Comparison of ENCODE assay signal across 17 cellular contexts in genomic region chr12:127600211-127600610, GRCh38.
"Had no signal": no experiment of that assay in that cellular context is flagged by ENCODE, and none has a peak within 500 bp of the region (broad histone marks: within the 10 kb centered on the region; RNA-seq: fewer than 3 reads in every experiment).

No MANE protein-coding gene starts in this region.

- H3K4me1 ChIP-seq: gastroesophageal sphincter, left lung had no signal

- ATAC-seq: activated CD8-positive, alpha-beta memory T cell treated with anti-CD3 and anti-CD28 coated beads, Interleukin-2, amount 10 ng/mL, durations not matched to agents 7 days and 5 days; gastroesophageal sphincter; left lung; naive thymus-derived CD8-positive, alpha-beta T cell; stimulated activated effector memory CD8-positive, alpha-beta T cell treated with anti-CD3 and anti-CD28 coated beads, Interleukin-12 subunit alpha, Interleukin-12 subunit beta, amount 100 ng/mL, for 72 hours had no signal

- DNase-seq: activated CD4-positive, alpha-beta T cell treated with anti-CD3 and anti-CD28 coated beads for 1 hour; activated CD4-positive, alpha-beta T cell treated with anti-CD3 and anti-CD28 coated beads, Interleukin-2, amount 50 U/mL, for 48 hours; activated CD8-positive, alpha-beta memory T cell treated with anti-CD3 and anti-CD28 coated beads, Interleukin-2, amount 10 ng/mL, durations not matched to agents 7 days and 5 days; activated naive CD4-positive, alpha-beta T cell treated with anti-CD3 and anti-CD28 coated beads, Interleukin-2, amount 10 ng/mL, durations not matched to agents 7 days and 5 days; activated T-cell treated with anti-CD3 and anti-CD28 coated beads, Interleukin-2, amount 50 U/mL, for 24 hours; dermis blood vessel endothelial cell; kidney; left lung; mammary epithelial cell; naive thymus-derived CD8-positive, alpha-beta T cell; stimulated activated CD4-positive, alpha-beta T cell treated with anti-CD3 and anti-CD28 coated beads, Interleukin-12 subunit alpha, Interleukin-12 subunit beta, amount 100 ng/mL, for 4 hours; stimulated activated CD4-positive, alpha-beta T cell treated with anti-CD3 and anti-CD28 coated beads, Interleukin-2, amount 100 ng/mL, for 24 hours had no signal

- H3K27ac Mint-ChIP-seq: activated CD8-positive, alpha-beta memory T cell treated with anti-CD3 and anti-CD28 coated beads, Interleukin-2, amount 10 ng/mL, durations not matched to agents 7 days and 5 days; activated naive CD4-positive, alpha-beta T cell treated with anti-CD3 and anti-CD28 coated beads, Interleukin-2, amount 10 ng/mL, durations not matched to agents 7 days and 5 days; activated T-cell treated with anti-CD3 and anti-CD28 coated beads, Interleukin-2, amount 50 U/mL, for 24 hours; naive thymus-derived CD8-positive, alpha-beta T cell; stimulated activated effector memory CD8-positive, alpha-beta T cell treated with anti-CD3 and anti-CD28 coated beads, Interleukin-12 subunit alpha, Interleukin-12 subunit beta, amount 100 ng/mL, for 72 hours had no signal

- H3K9me3 Mint-ChIP-seq: activated T-cell treated with anti-CD3 and anti-CD28 coated beads, Interleukin-2, amount 50 U/mL, for 24 hours had no signal

- H3K27me3 Mint-ChIP-seq: activated CD8-positive, alpha-beta memory T cell treated with anti-CD3 and anti-CD28 coated beads, Interleukin-2, amount 10 ng/mL, durations not matched to agents 7 days and 5 days; activated naive CD4-positive, alpha-beta T cell treated with anti-CD3 and anti-CD28 coated beads, Interleukin-2, amount 10 ng/mL, durations not matched to agents 7 days and 5 days; activated T-cell treated with anti-CD3 and anti-CD28 coated beads, Interleukin-2, amount 50 U/mL, for 24 hours; naive thymus-derived CD8-positive, alpha-beta T cell had no signal

- H3K9me3 ChIP-seq: ascending aorta, gastroesophageal sphincter, left lung, neutrophil had no signal

- H3K4me1 Mint-ChIP-seq: activated CD8-positive, alpha-beta memory T cell treated with anti-CD3 and anti-CD28 coated beads, Interleukin-2, amount 10 ng/mL, durations not matched to agents 7 days and 5 days; activated naive CD4-positive, alpha-beta T cell treated with anti-CD3 and anti-CD28 coated beads, Interleukin-2, amount 10 ng/mL, durations not matched to agents 7 days and 5 days; naive thymus-derived CD8-positive, alpha-beta T cell; stimulated activated effector memory CD8-positive, alpha-beta T cell treated with anti-CD3 and anti-CD28 coated beads, Interleukin-12 subunit alpha, Interleukin-12 subunit beta, amount 100 ng/mL, for 72 hours had no signal

- FAIRE-seq: bronchial epithelial cell, kidney had no signal

- H3K36me3 ChIP-seq: ascending aorta, gastroesophageal sphincter, left lung, neutrophil had no signal

- H3K27ac ChIP-seq: gastroesophageal sphincter, left lung, neutrophil had no signal

- H3K4me3 Mint-ChIP-seq: activated CD8-positive, alpha-beta memory T cell treated with anti-CD3 and anti-CD28 coated beads, Interleukin-2, amount 10 ng/mL, durations not matched to agents 7 days and 5 days; activated naive CD4-positive, alpha-beta T cell treated with anti-CD3 and anti-CD28 coated beads, Interleukin-2, amount 10 ng/mL, durations not matched to agents 7 days and 5 days; activated T-cell treated with anti-CD3 and anti-CD28 coated beads, Interleukin-2, amount 50 U/mL, for 24 hours; naive thymus-derived CD8-positive, alpha-beta T cell; stimulated activated effector memory CD8-positive, alpha-beta T cell treated with anti-CD3 and anti-CD28 coated beads, Interleukin-12 subunit alpha, Interleukin-12 subunit beta, amount 100 ng/mL, for 72 hours had no signal

- H3K27me3 ChIP-seq: ascending aorta, gastroesophageal sphincter, left lung, neutrophil had no signal

- H3K4me3 ChIP-seq: ascending aorta, gastroesophageal sphincter, left lung had no signal

- H3K36me3 Mint-ChIP-seq: activated CD8-positive, alpha-beta memory T cell treated with anti-CD3 and anti-CD28 coated beads, Interleukin-2, amount 10 ng/mL, durations not matched to agents 7 days and 5 days; activated naive CD4-positive, alpha-beta T cell treated with anti-CD3 and anti-CD28 coated beads, Interleukin-2, amount 10 ng/mL, durations not matched to agents 7 days and 5 days; naive thymus-derived CD8-positive, alpha-beta T cell; stimulated activated effector memory CD8-positive, alpha-beta T cell treated with anti-CD3 and anti-CD28 coated beads, Interleukin-12 subunit alpha, Interleukin-12 subunit beta, amount 100 ng/mL, for 72 hours had no signal
